12 cellular contexts compared by ENCODE assay signal in genomic region chr9:137030528-137030927, GRCh38. TPM values are rescaled to one million over a fixed set of nuclear protein-coding genes. Genes with fewer than 3 reads are reported as not detected.
DNase-seq lines count a peak whose midpoint lies in the region; ATAC-seq and TF ChIP-seq lines count a peak whose summit lies in the region.
"Had no signal": no experiment of that assay in that cellular context is flagged by ENCODE, and none has a peak within 500 bp of the region (broad histone marks: within the 10 kb centered on the region; RNA-seq: fewer than 3 reads in every experiment).

No MANE protein-coding gene starts in this region.

- no peak for TF ChIP-seq POLR2A in Peyer's patch (IDR thresholded peaks at IDR 0.05)

- H3K4me3 ChIP-seq in GM12865 (ENCODE audit: low read depth, low read length), result peak overlapping the region; percentile 6; the same call in 1 of the 2 replicates
- peak overlapping the region in 1 of 4 donors; percentile 24 for H3K4me3 ChIP-seq in Peyer's patch

- no peaks in the 10 kb centered on the region for H3K9me3 ChIP-seq in Peyer's patch

- no peaks in the 10 kb centered on the region for H3K36me3 ChIP-seq in Peyer's patch

- no peaks in the 10 kb centered on the region for H3K27me3 ChIP-seq in Peyer's patch

- DNase-seq in GM12865 (ENCODE audit: low read depth), result peak; percentile 81
- DNase-seq in Peyer's patch, result peak in 2 of 3 donors; percentile 83 to 87
- DNase-seq in activated effector memory CD4-positive, alpha-beta T cell treated with anti-CD3 and anti-CD28 coated beads, Interleukin-2, amount 50 U/mL, for 16 hours, result peak; percentile 84
- peak; percentile 71 for DNase-seq in renal cortical epithelial cell (ENCODE audit: low read depth)
- DNase-seq in NCI-H1436 treated with DMSO at 0.1 percent for 48 hours (lab: John Stamatoyannopoulos, UW), result no peak
- DNase-seq: effector CD8-positive, alpha-beta T cell had no signal

- peak overlapping the region in 1 of 4 donors; percentile 78 for H3K27ac ChIP-seq in Peyer's patch
- H3K27ac ChIP-seq: parathyroid adenoma had no signal

- no peak for ATAC-seq in GM21737 (IDR thresholded peaks at IDR 0.05; ENCODE audit: unreplicated experiment)
- ATAC-seq in HG02623 (IDR thresholded peaks at IDR 0.05; ENCODE audit: unreplicated experiment), result no peak
- ATAC-seq in HG02884 (IDR thresholded peaks at IDR 0.05; ENCODE audit: unreplicated experiment), result no peak

- TF ChIP-seq CTCF in GM12865 (IDR thresholded peaks at IDR 0.05; ENCODE audit: insufficient read depth, low read depth, low read length, missing control alignments) (no peak), Peyer's patch (IDR thresholded peaks at IDR 0.05) (no peak)

- H3K4me1 ChIP-seq in Peyer's patch, result peaks cover 14 to 73% (median 59%) of the 10 kb centered on the region in 4 donors

RNA-seq across cellular contexts. Expression of gene FUT7, which starts 1.4 kb away (rescaled TPM):
- total RNA-seq in Peyer's patch (not detected), renal cortical epithelial cell (not detected in 2 replicates)
- total RNA-seq: HT1080, NCI-H460 had no signal

RNA-seq across cellular contexts. Expression of gene ABCA2, which starts 2.5 kb away (rescaled TPM):
- 10 to 100 TPM; 46.4 to 69.0 (median 49.0) TPM for total RNA-seq in Peyer's patch
- total RNA-seq in renal cortical epithelial cell, result 7.5 and 53.0 TPM in 2 replicates

RNA-seq across cellular contexts. Expression of gene NPDC1, which starts 15.4 kb away (rescaled TPM):
- total RNA-seq in Peyer's patch (100 to 1,000 TPM in 2 of 4 donors, 10 to 100 TPM in 2; 54.2 to 106 (median 83.8) TPM), renal cortical epithelial cell (7.1 and 21.6 TPM in 2 replicates)

RNA-seq across cellular contexts. Expression of gene ENTPD2, which starts 23.3 kb away (rescaled TPM):
- total RNA-seq in Peyer's patch (10 to 100 TPM in 3 of 4 donors, 1 to 10 TPM in 1; 5.0 to 53.8 (median 28.9) TPM), renal cortical epithelial cell (0.17 and 0.35 TPM in 2 replicates)
- total RNA-seq: HT1080, NCI-H460 had no signal

RNA-seq across cellular contexts. Expression of gene CLIC3, which starts 34.2 kb away (rescaled TPM):
- total RNA-seq in Peyer's patch (1 to 10 TPM in 1 of 4 donors, not detected in 3; 3.3 TPM), renal cortical epithelial cell (0.85 and 1.9 TPM in 2 replicates)
